ENCODE assay signal across 14 cellular contexts in the genomic region with DNA sequence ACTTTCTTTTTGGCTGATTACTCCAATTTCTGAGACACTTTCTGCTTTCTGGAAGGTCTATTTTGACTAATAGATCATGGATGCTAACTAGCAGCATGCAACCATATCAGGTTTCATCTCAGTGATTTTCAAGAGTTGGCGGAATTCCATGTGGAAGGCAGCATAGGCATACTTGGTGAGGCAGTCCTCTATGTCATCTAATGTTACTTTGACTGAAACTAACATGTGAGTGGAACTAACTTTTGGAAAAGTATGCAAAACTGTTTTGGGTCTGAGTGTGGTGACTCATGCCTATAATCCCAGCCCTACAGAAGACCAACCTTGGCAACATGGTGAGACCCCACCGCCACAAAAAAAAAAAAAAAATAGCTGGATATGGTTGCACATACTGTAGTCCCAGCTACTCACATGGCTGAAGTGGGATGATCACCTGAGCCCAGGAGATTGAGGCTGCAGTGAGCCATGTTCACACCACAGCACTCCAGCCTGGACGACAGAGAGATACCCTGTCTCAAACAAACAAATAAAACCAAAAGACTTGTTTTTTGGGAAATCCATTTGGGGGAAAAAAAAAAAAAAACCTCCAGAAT.
DNase-seq lines count a peak whose midpoint lies in the region; ATAC-seq, FAIRE-seq and TF ChIP-seq lines count a peak whose summit lies in the region.
"Had no signal": no experiment of that assay in that cellular context is flagged by ENCODE, and none has a peak within 500 bp of the region (broad histone marks: within the 10 kb centered on the region; RNA-seq: fewer than 3 reads in every experiment).

No MANE protein-coding gene starts in this region.

- TF ChIP-seq CTCF in cardiac muscle cell (IDR thresholded peaks at IDR 0.05; ENCODE audit: low read depth, low read length) = no peak
- TF ChIP-seq CTCF in right atrium auricular region (IDR thresholded peaks at IDR 0.05) = no peak
- no peak for TF ChIP-seq CTCF in bronchial epithelial cell (IDR thresholded peaks at IDR 0.05; ENCODE audit: insufficient read depth, low read length, severe bottlenecking)

- DNase-seq in cardiac muscle cell (ENCODE audit: low read depth in 1 of 2, low spot score in 1 of 2) (peak; percentile 9 to 24), right atrium auricular region (ENCODE audit: low spot score) (no peak), NCI-H2171 (lab: John Stamatoyannopoulos, UW) (peak; percentile 54), bronchial epithelial cell (ENCODE audit: low read depth) (peak; percentile 28), GDM1 (lab: John Stamatoyannopoulos, UW) (no peak), putamen (ENCODE audit: low spot score) (no peak)
- no peak for DNase-seq in activated CD4-positive, alpha-beta T cell treated with anti-CD3 and anti-CD28 coated beads, Interleukin-2, amount 50 U/mL, for 48 hours
- DNase-seq: C1 segment of cervical spinal cord; caudate nucleus; left cardiac atrium; nucleus accumbens; stimulated activated CD4-positive, alpha-beta T cell treated with anti-CD3 and anti-CD28 coated beads, Interleukin-4, amount 100 ng/mL, for 1 hour had no signal

- H3K36me3 ChIP-seq in cardiac muscle cell (no peaks in the 10 kb centered on the region), right atrium auricular region (no peaks in the 10 kb centered on the region), bronchial epithelial cell (ENCODE audit: control insufficient read depth, insufficient read depth, low read length) (no peaks in the 10 kb centered on the region)

- FAIRE-seq in bronchial epithelial cell (lab: Jason Lieb, UNC) = no peak
- FAIRE-seq: TTC549 had no signal

- no peak overlapping the region for H3K4me3 ChIP-seq in cardiac muscle cell
- no peak overlapping the region for H3K4me3 ChIP-seq in right atrium auricular region
- H3K4me3 ChIP-seq in bronchial epithelial cell (ENCODE audit: low read depth, low read length) = no peak overlapping the region

- H3K9me3 ChIP-seq in cardiac muscle cell (ENCODE audit: low read depth) = no peaks in the 10 kb centered on the region
- H3K9me3 ChIP-seq in right atrium auricular region = no peaks in the 10 kb centered on the region

- no peak overlapping the region for H3K27ac ChIP-seq in cardiac muscle cell
- no peak overlapping the region for H3K27ac ChIP-seq in right atrium auricular region

- no peak for ATAC-seq in HG02970 (IDR thresholded peaks at IDR 0.05; ENCODE audit: low FRiP score, unreplicated experiment)
- ATAC-seq: left cardiac atrium had no signal

- H3K4me1 ChIP-seq in cardiac muscle cell (ENCODE audit: low read depth) = no peaks in the 10 kb centered on the region
- peaks cover 0 to 5% of the 10 kb centered on the region in 2 donors for H3K4me1 ChIP-seq in right atrium auricular region

- H3K27me3 ChIP-seq in cardiac muscle cell (no peaks in the 10 kb centered on the region), right atrium auricular region (no peaks in the 10 kb centered on the region), bronchial epithelial cell (ENCODE audit: control insufficient read depth, insufficient read depth, low read length) (no peaks in the 10 kb centered on the region)

Comparison
In these comparisons a context has a peak if more than half of its experiments do, and no peak if none do; other contexts are left out.
1. DNase-seq: peak in cardiac muscle cell (2 of 2), NCI-H2171 (single experiment) and bronchial epithelial cell (single experiment); none in right atrium auricular region (single experiment), activated CD4-positive, alpha-beta T cell treated with anti-CD3 and anti-CD28 coated beads, Interleukin-2, amount 50 U/mL, for 48 hours (0 of 2), GDM1 (single experiment) and putamen (single experiment).